Comparison of ENCODE assay signal across 9 cellular contexts in genomic region chr6:123380257-123380656, GRCh38.
A peak's percentile ranks its signal among the peaks of the same experiment; 100 is the strongest.
DNase-seq lines count a peak whose midpoint lies in the region; ATAC-seq and TF ChIP-seq lines count a peak whose summit lies in the region.
"Had no signal": no experiment of that assay in that cellular context is flagged by ENCODE, and none has a peak within 500 bp of the region (broad histone marks: within the 10 kb centered on the region; RNA-seq: fewer than 3 reads in every experiment).

No MANE protein-coding gene starts in this region.

- no peak overlapping the region for H3K27ac Mint-ChIP-seq in activated CD8-positive, alpha-beta T cell treated with anti-CD3 and anti-CD28 coated beads, Interleukin-2, amount 10 ng/mL, durations not matched to agents 7 days and 5 days
- no peak overlapping the region for H3K27ac Mint-ChIP-seq in activated naive CD8-positive, alpha-beta T cell treated with anti-CD3 and anti-CD28 coated beads, Interleukin-2, amount 50 U/mL, for 24 hours
- H3K27ac Mint-ChIP-seq: activated naive CD4-positive, alpha-beta T cell treated with anti-CD3 and anti-CD28 coated beads, Interleukin-2, amount 50 U/mL, for 24 hours had no signal

- no peaks in the 10 kb centered on the region for H3K27me3 ChIP-seq in testis

- CTCF ChIA-PET in activated CD8-positive, alpha-beta T cell treated with anti-CD3 and anti-CD28 coated beads, Interleukin-2, amount 10 ng/mL, durations not matched to agents 7 days and 5 days (lab: Charles Lee) = no interaction called here

- H3K4me3 ChIP-seq in fibroblast of pulmonary artery (replicated peaks; ENCODE audit: low read depth, low read length) = no peak overlapping the region
- H3K4me3 ChIP-seq in testis = no peak overlapping the region

- ATAC-seq in HG03442 (IDR thresholded peaks at IDR 0.05; ENCODE audit: unreplicated experiment) (peak; percentile 68), GM18517 (IDR thresholded peaks at IDR 0.05; ENCODE audit: unreplicated experiment) (no peak)
- no peak for ATAC-seq in activated CD8-positive, alpha-beta T cell treated with anti-CD3 and anti-CD28 coated beads, Interleukin-2, amount 10 ng/mL, durations not matched to agents 7 days and 5 days
- no peak for ATAC-seq in activated naive CD8-positive, alpha-beta T cell treated with anti-CD3 and anti-CD28 coated beads, Interleukin-2, amount 50 U/mL, for 24 hours

- 39 to 46% methylated on average over 5 of the region's 5 CpGs for WGBS in testis, 2 donors

- no peaks in the 10 kb centered on the region for H3K36me3 ChIP-seq in testis (ENCODE audit: low read depth, missing control alignments)

- TF ChIP-seq POLR2A in testis (IDR thresholded peaks at IDR 0.05) = no peak

- H3K4me3 Mint-ChIP-seq in activated CD8-positive, alpha-beta T cell treated with anti-CD3 and anti-CD28 coated beads, Interleukin-2, amount 10 ng/mL, durations not matched to agents 7 days and 5 days = no peak overlapping the region
- no peak overlapping the region for H3K4me3 Mint-ChIP-seq in activated naive CD8-positive, alpha-beta T cell treated with anti-CD3 and anti-CD28 coated beads, Interleukin-2, amount 50 U/mL, for 24 hours
- H3K4me3 Mint-ChIP-seq: activated naive CD4-positive, alpha-beta T cell treated with anti-CD3 and anti-CD28 coated beads, Interleukin-2, amount 50 U/mL, for 24 hours had no signal

- no peaks in the 10 kb centered on the region for H3K4me1 ChIP-seq in testis

- no peaks in the 10 kb centered on the region for H3K9me3 ChIP-seq in testis

- H3K27ac ChIP-seq in testis = no peak overlapping the region

- intact Hi-C loops in testis (cut with DNase I; ENCODE audit: low total_unique reads) = no loop called here

- no peaks in the 10 kb centered on the region for H3K4me1 Mint-ChIP-seq in activated CD8-positive, alpha-beta T cell treated with anti-CD3 and anti-CD28 coated beads, Interleukin-2, amount 10 ng/mL, durations not matched to agents 7 days and 5 days (ENCODE audit: low read depth)
- H3K4me1 Mint-ChIP-seq in activated naive CD8-positive, alpha-beta T cell treated with anti-CD3 and anti-CD28 coated beads, Interleukin-2, amount 50 U/mL, for 24 hours = no peaks in the 10 kb centered on the region
- H3K4me1 Mint-ChIP-seq: activated naive CD4-positive, alpha-beta T cell treated with anti-CD3 and anti-CD28 coated beads, Interleukin-2, amount 50 U/mL, for 24 hours had no signal

- POLR2A ChIA-PET in activated CD8-positive, alpha-beta T cell treated with anti-CD3 and anti-CD28 coated beads, Interleukin-2, amount 10 ng/mL, durations not matched to agents 7 days and 5 days (lab: Charles Lee) = no interaction called here

- TF ChIP-seq CTCF in fibroblast of pulmonary artery (IDR thresholded peaks at IDR 0.05; ENCODE audit: low read length, missing control alignments) (peak; percentile 23), testis (IDR thresholded peaks at IDR 0.05) (no peak)

- peak; percentile 45 for DNase-seq in DMS153 treated with DMSO at 0.1 percent for 48 hours (lab: John Stamatoyannopoulos, UW; ENCODE audit: unreplicated experiment)
- peak; percentile 91 for DNase-seq in NCI-H774 (lab: John Stamatoyannopoulos, UW)
- peak; percentile 16 for DNase-seq in fibroblast of pulmonary artery (ENCODE audit: low read depth)
- peak; percentile 23 for DNase-seq in testis
- no peak for DNase-seq in activated CD8-positive, alpha-beta T cell treated with anti-CD3 and anti-CD28 coated beads, Interleukin-2, amount 10 ng/mL, durations not matched to agents 7 days and 5 days
- no peak for DNase-seq in activated naive CD8-positive, alpha-beta T cell treated with anti-CD3 and anti-CD28 coated beads, Interleukin-2, amount 50 U/mL, for 24 hours

- no peaks in the 10 kb centered on the region for H3K9me3 Mint-ChIP-seq in activated CD8-positive, alpha-beta T cell treated with anti-CD3 and anti-CD28 coated beads, Interleukin-2, amount 10 ng/mL, durations not matched to agents 7 days and 5 days (ENCODE audit: insufficient read depth)
- H3K9me3 Mint-ChIP-seq in activated naive CD8-positive, alpha-beta T cell treated with anti-CD3 and anti-CD28 coated beads, Interleukin-2, amount 50 U/mL, for 24 hours = no peaks in the 10 kb centered on the region
- H3K9me3 Mint-ChIP-seq: activated naive CD4-positive, alpha-beta T cell treated with anti-CD3 and anti-CD28 coated beads, Interleukin-2, amount 50 U/mL, for 24 hours had no signal

- no peaks in the 10 kb centered on the region for H3K36me3 Mint-ChIP-seq in activated CD8-positive, alpha-beta T cell treated with anti-CD3 and anti-CD28 coated beads, Interleukin-2, amount 10 ng/mL, durations not matched to agents 7 days and 5 days (ENCODE audit: low read depth)
- H3K36me3 Mint-ChIP-seq in activated naive CD8-positive, alpha-beta T cell treated with anti-CD3 and anti-CD28 coated beads, Interleukin-2, amount 50 U/mL, for 24 hours (ENCODE audit: low read depth) = no peaks in the 10 kb centered on the region
- H3K36me3 Mint-ChIP-seq: activated naive CD4-positive, alpha-beta T cell treated with anti-CD3 and anti-CD28 coated beads, Interleukin-2, amount 50 U/mL, for 24 hours had no signal

- H3K27me3 Mint-ChIP-seq in activated CD8-positive, alpha-beta T cell treated with anti-CD3 and anti-CD28 coated beads, Interleukin-2, amount 10 ng/mL, durations not matched to agents 7 days and 5 days (ENCODE audit: low read depth) = no peaks in the 10 kb centered on the region
- no peaks in the 10 kb centered on the region for H3K27me3 Mint-ChIP-seq in activated naive CD8-positive, alpha-beta T cell treated with anti-CD3 and anti-CD28 coated beads, Interleukin-2, amount 50 U/mL, for 24 hours
- H3K27me3 Mint-ChIP-seq: activated naive CD4-positive, alpha-beta T cell treated with anti-CD3 and anti-CD28 coated beads, Interleukin-2, amount 50 U/mL, for 24 hours had no signal

Comparison
In these comparisons a context has a peak if more than half of its experiments do, and no peak if none do; other contexts are left out.
1. DNase-seq: peak in DMS153 treated with DMSO at 0.1 percent for 48 hours (single experiment), NCI-H774 (single experiment), fibroblast of pulmonary artery (single experiment) and testis (single experiment); none in activated CD8-positive, alpha-beta T cell treated with anti-CD3 and anti-CD28 coated beads, Interleukin-2, amount 10 ng/mL, durations not matched to agents 7 days and 5 days (single experiment) and activated naive CD8-positive, alpha-beta T cell treated with anti-CD3 and anti-CD28 coated beads, Interleukin-2, amount 50 U/mL, for 24 hours (single experiment).